In genomic region chr3:150770662-150771061, GRCh38 we compare ENCODE assay signal across 16 cellular contexts. TPM values are rescaled to one million over a fixed set of nuclear protein-coding genes. Genes with fewer than 3 reads are reported as not detected.
DNase-seq lines count a peak whose midpoint lies in the region; ATAC-seq and TF ChIP-seq lines count a peak whose summit lies in the region.
"Had no signal": no experiment of that assay in that cellular context is flagged by ENCODE, and none has a peak within 500 bp of the region (broad histone marks: within the 10 kb centered on the region; RNA-seq: fewer than 3 reads in every experiment).

No MANE protein-coding gene starts in this region.

- H3K4me3 Mint-ChIP-seq in activated T-helper 17 cell treated with anti-CD3 and anti-CD28 coated beads, Interleukin-2, amount 50 U/mL, for 72 hours: no peak overlapping the region
- H3K4me3 Mint-ChIP-seq in chondrocyte (ENCODE audit: unreplicated experiment): no peak overlapping the region
- H3K4me3 Mint-ChIP-seq: CD4-positive, alpha-beta memory T cell; IgD-negative memory B cell had no signal

- H3K9me3 ChIP-seq in osteoblast (ENCODE audit: low read depth, low read length): no peaks in the 10 kb centered on the region
- H3K9me3 ChIP-seq: A549, BE2C, HAP-1 had no signal

- H3K9me3 Mint-ChIP-seq in activated T-helper 17 cell treated with anti-CD3 and anti-CD28 coated beads, Interleukin-2, amount 50 U/mL, for 72 hours: no peaks in the 10 kb centered on the region
- H3K9me3 Mint-ChIP-seq in chondrocyte (ENCODE audit: low read depth): no peaks in the 10 kb centered on the region
- H3K9me3 Mint-ChIP-seq: CD4-positive, alpha-beta memory T cell; IgD-negative memory B cell had no signal

- H3K4me2 ChIP-seq in osteoblast (ENCODE audit: insufficient read depth, low read length): no peak overlapping the region
- H3K4me2 ChIP-seq: A549 had no signal

- peak overlapping the region; percentile 30 for H2AFZ ChIP-seq in osteoblast (ENCODE audit: low read length)

- H3K4me1 ChIP-seq in osteoblast (ENCODE audit: insufficient read depth, low read length): peaks cover 15% of the 10 kb centered on the region
- H3K4me1 ChIP-seq: A549 had no signal

- TF ChIP-seq CTCF in osteoblast (IDR thresholded peaks at IDR 0.05; ENCODE audit: extremely low read depth, low read depth, low read length) (no peak), chondrocyte (IDR thresholded peaks at IDR 0.05) (no peak)

- no peak for ATAC-seq in activated T-helper 17 cell treated with anti-CD3 and anti-CD28 coated beads, Interleukin-2, amount 50 U/mL, for 72 hours (replicated peaks)
- ATAC-seq in left lobe of liver (peak; percentile 5), GM18870 (IDR thresholded peaks at IDR 0.05; ENCODE audit: unreplicated experiment) (no peak), HG02610 (IDR thresholded peaks at IDR 0.05; ENCODE audit: unreplicated experiment) (no peak)
- ATAC-seq: A549 had no signal

- peaks cover 16% of the 10 kb centered on the region for H3K4me1 Mint-ChIP-seq in activated T-helper 17 cell treated with anti-CD3 and anti-CD28 coated beads, Interleukin-2, amount 50 U/mL, for 72 hours
- H3K4me1 Mint-ChIP-seq in chondrocyte (ENCODE audit: low read depth): peaks cover 12% of the 10 kb centered on the region

- H3K27me3 ChIP-seq in osteoblast (ENCODE audit: insufficient read depth, low read length): no peaks in the 10 kb centered on the region
- H3K27me3 ChIP-seq: BE2C had no signal

- H3K36me3 Mint-ChIP-seq in activated T-helper 17 cell treated with anti-CD3 and anti-CD28 coated beads, Interleukin-2, amount 50 U/mL, for 72 hours (ENCODE audit: low read depth): peaks cover 7% of the 10 kb centered on the region
- H3K36me3 Mint-ChIP-seq in chondrocyte (ENCODE audit: low read depth): no peaks in the 10 kb centered on the region
- H3K36me3 Mint-ChIP-seq: CD4-positive, alpha-beta memory T cell; IgD-negative memory B cell had no signal

- H4K20me1 ChIP-seq in osteoblast (ENCODE audit: insufficient read depth, low read length): no peaks in the 10 kb centered on the region

- no peaks in the 10 kb centered on the region for H3K36me3 ChIP-seq in osteoblast (ENCODE audit: insufficient read depth, low read length)
- H3K36me3 ChIP-seq: BE2C, HAP-1 had no signal

- peak overlapping the region; percentile 3 for H3K27ac Mint-ChIP-seq in activated T-helper 17 cell treated with anti-CD3 and anti-CD28 coated beads, Interleukin-2, amount 50 U/mL, for 72 hours
- no peak overlapping the region for H3K27ac Mint-ChIP-seq in chondrocyte (ENCODE audit: unreplicated experiment)
- H3K27ac Mint-ChIP-seq: IgD-negative memory B cell had no signal

- no peak overlapping the region for H3K27ac ChIP-seq in osteoblast (ENCODE audit: low read depth, low read length)
- H3K27ac ChIP-seq: A549, C4-2B had no signal

- H3K79me2 ChIP-seq in osteoblast (ENCODE audit: insufficient read depth, low read length): no peaks in the 10 kb centered on the region

- H3K27me3 Mint-ChIP-seq in activated T-helper 17 cell treated with anti-CD3 and anti-CD28 coated beads, Interleukin-2, amount 50 U/mL, for 72 hours: no peaks in the 10 kb centered on the region
- no peaks in the 10 kb centered on the region for H3K27me3 Mint-ChIP-seq in chondrocyte (ENCODE audit: low read depth)
- H3K27me3 Mint-ChIP-seq: CD4-positive, alpha-beta memory T cell had no signal

- no peak overlapping the region for H3K4me3 ChIP-seq in osteoblast (ENCODE audit: insufficient read depth, low read length)
- H3K4me3 ChIP-seq: A549, HAP-1 had no signal

- DNase-seq in left lobe of liver (ENCODE audit: low spot score): no peak
- peak; percentile 72 for DNase-seq in osteoblast (ENCODE audit: insufficient read length, low spot score, missing footprints)
- DNase-seq in chondrocyte (ENCODE audit: low spot score): no peak
- no peak for DNase-seq in activated naive CD4-positive, alpha-beta T cell treated with anti-CD3 and anti-CD28 coated beads, Interleukin-2, amount 50 U/mL, for 16 hours
- DNase-seq: BE2C; CD4-positive, alpha-beta memory T cell; DMS153; DMS79 treated with DMSO at 0.1 percent for 48 hours; GDM1 had no signal

RNA-seq across cellular contexts. Expression of gene SIAH2, which starts 7.7 kb away (rescaled TPM):
- total RNA-seq in activated T-helper 17 cell treated with anti-CD3 and anti-CD28 coated beads, Interleukin-2, amount 50 U/mL, for 72 hours: 10 to 100 TPM; 42.8 to 92.4 TPM
- 39.5 TPM for total RNA-seq in left lobe of liver
- 35.7 and 36.2 TPM in 2 replicates for total RNA-seq in osteoblast
- total RNA-seq in chondrocyte: 24.3 to 39.7 TPM (median 39.2 TPM) in 3 replicates
